ENCODE assay signal across 20 cellular contexts in genomic region chr9:3285365-3286161, GRCh38.
DNase-seq lines count a peak whose midpoint lies in the region; ATAC-seq and TF ChIP-seq lines count a peak whose summit lies in the region.
"Had no signal": no experiment of that assay in that cellular context is flagged by ENCODE, and none has a peak within 500 bp of the region (broad histone marks: within the 10 kb centered on the region; RNA-seq: fewer than 3 reads in every experiment).

No MANE protein-coding gene starts in this region.

- no peak overlapping the region for H2AK5ac ChIP-seq in IMR-90 (ENCODE audit: low read depth, low read length)

- H3K4ac ChIP-seq in IMR-90 (ENCODE audit: low read depth, low read length), result no peak overlapping the region

- H2BK120ac ChIP-seq in IMR-90 (ENCODE audit: low read depth, low read length), result no peak overlapping the region

- H3K23ac ChIP-seq in IMR-90 (ENCODE audit: low read depth, low read length), result no peak overlapping the region

- H3K4me3 Mint-ChIP-seq in activated CD4-positive, alpha-beta memory T cell treated with anti-CD3 and anti-CD28 coated beads, Interleukin-2, amount 10 ng/mL, durations not matched to agents 7 days and 5 days, result no peak overlapping the region
- H3K4me3 Mint-ChIP-seq: endodermal cell; H9; stimulated activated naive CD8-positive, alpha-beta T cell treated with anti-CD3 and anti-CD28 coated beads, Interleukin-15, Interleukin-2, amounts not matched to agents 100 ng/mL and 50 ng/mL, for 24 hours had no signal

- no peak overlapping the region for H2BK20ac ChIP-seq in IMR-90 (ENCODE audit: low read depth, low read length)

- no peak overlapping the region for H2AFZ ChIP-seq in IMR-90 (replicated peaks; ENCODE audit: low read length, poor library complexity)

- no peaks in the 10 kb centered on the region for H3K9me1 ChIP-seq in IMR-90 (ENCODE audit: insufficient read depth, low read length)

- no peak for TF ChIP-seq RAD21 in IMR-90 (IDR thresholded peaks at IDR 0.05; ENCODE audit: low read length)

- H3K79me1 ChIP-seq in IMR-90 (ENCODE audit: low read depth in 1 of 2, low read length in 2 of 2), result no peaks in the 10 kb centered on the region

- H2BK15ac ChIP-seq in IMR-90 (ENCODE audit: low read depth, low read length), result no peak overlapping the region

- no CpG with 5 or more reads among the region's 1 CpG for WGBS in IMR-90 (ENCODE audit: extremely low coverage in 2 of 2, insufficient read length in 1 of 2), 2 experiments

- peaks cover 2% of the 10 kb centered on the region for H3K9me3 Mint-ChIP-seq in activated CD4-positive, alpha-beta memory T cell treated with anti-CD3 and anti-CD28 coated beads, Interleukin-2, amount 10 ng/mL, durations not matched to agents 7 days and 5 days
- H3K9me3 Mint-ChIP-seq: endodermal cell, H9 had no signal

- peaks cover 21% of the 10 kb centered on the region for H3K36me3 Mint-ChIP-seq in activated CD4-positive, alpha-beta memory T cell treated with anti-CD3 and anti-CD28 coated beads, Interleukin-2, amount 10 ng/mL, durations not matched to agents 7 days and 5 days (ENCODE audit: low read depth)

- no peaks in the 10 kb centered on the region for H4K20me1 ChIP-seq in IMR-90 (ENCODE audit: insufficient read depth, low read length)

- dilution Hi-C loops in IMR-90 (cut with HindIII; ENCODE audit: low sequenced_read_pairs, unreplicated experiment), result no loop called here

- in situ Hi-C loops in IMR-90 (cut with MboI; ENCODE audit: low sequenced_read_pairs), result no loop called here

- no peak overlapping the region for H3K56ac ChIP-seq in IMR-90 (ENCODE audit: extremely low read depth, insufficient read depth, low read length)

- H4K91ac ChIP-seq in IMR-90 (ENCODE audit: insufficient read depth, low read depth, low read length), result no peak overlapping the region

- no peak overlapping the region for H4K8ac ChIP-seq in IMR-90 (ENCODE audit: low read depth in 2 of 2, low read length in 2 of 2)

- H3K9me3 ChIP-seq in IMR-90 (ENCODE audit: control insufficient read depth, insufficient read depth, low read length), result no peaks in the 10 kb centered on the region
- H3K9me3 ChIP-seq: tibial nerve had no signal

- POLR2A ChIA-PET in IMR-90 (lab: Charles Lee; ENCODE audit: unreplicated experiment), result no interaction called here
- POLR2A ChIA-PET in activated CD4-positive, alpha-beta memory T cell treated with anti-CD3 and anti-CD28 coated beads, Interleukin-2, amount 10 ng/mL, durations not matched to agents 7 days and 5 days (lab: Charles Lee), result no interaction called here

- H4K5ac ChIP-seq in IMR-90 (ENCODE audit: low read depth, low read length), result no peak overlapping the region

- no peak overlapping the region for H2AK9ac ChIP-seq in IMR-90 (replicated peaks; ENCODE audit: low read depth, low read length, poor library complexity)

- H3K27ac Mint-ChIP-seq in activated CD4-positive, alpha-beta memory T cell treated with anti-CD3 and anti-CD28 coated beads, Interleukin-2, amount 10 ng/mL, durations not matched to agents 7 days and 5 days, result no peak overlapping the region
- H3K27ac Mint-ChIP-seq: endodermal cell; H9; stimulated activated naive CD8-positive, alpha-beta T cell treated with anti-CD3 and anti-CD28 coated beads, Interleukin-15, Interleukin-2, amounts not matched to agents 100 ng/mL and 50 ng/mL, for 24 hours had no signal

- H2BK5ac ChIP-seq in IMR-90 (ENCODE audit: low read depth, low read length, poor library complexity, severe bottlenecking), result no peak overlapping the region

- no peaks in the 10 kb centered on the region for H3K27me3 ChIP-seq in IMR-90 (ENCODE audit: control insufficient read depth, insufficient read depth, low read length)
- H3K27me3 ChIP-seq: tibial nerve had no signal

- no peak overlapping the region for H3K9ac ChIP-seq in IMR-90 (ENCODE audit: low read depth, low read length)

- H3K4me1 Mint-ChIP-seq in activated CD4-positive, alpha-beta memory T cell treated with anti-CD3 and anti-CD28 coated beads, Interleukin-2, amount 10 ng/mL, durations not matched to agents 7 days and 5 days, result no peaks in the 10 kb centered on the region

- H3K4me2 ChIP-seq in IMR-90 (ENCODE audit: low read depth, low read length), result no peak overlapping the region

- CTCF ChIA-PET in IMR-90 (lab: Yijun Ruan, JAX), result no interaction called here
- CTCF ChIA-PET in activated CD4-positive, alpha-beta memory T cell treated with anti-CD3 and anti-CD28 coated beads, Interleukin-2, amount 10 ng/mL, durations not matched to agents 7 days and 5 days (lab: Charles Lee), result no interaction called here

- no peaks in the 10 kb centered on the region for H3K36me3 ChIP-seq in IMR-90 (ENCODE audit: control insufficient read depth, insufficient read depth, low read length)

- no peak overlapping the region for H3K27ac ChIP-seq in IMR-90 (ENCODE audit: insufficient read depth, low read length)
- H3K27ac ChIP-seq in VCaP, result peak overlapping the region; percentile 7; the same call in 1 of the 2 replicates
- H3K27ac ChIP-seq: RWPE1, tibial nerve had no signal

- H3K14ac ChIP-seq in IMR-90 (replicated peaks; ENCODE audit: low read depth, low read length), result no peak overlapping the region

- TF ChIP-seq CTCF in IMR-90 (conservative IDR thresholded peaks at IDR 0.05; ENCODE audit: low read depth, low read length) (no peak), VCaP (conservative IDR thresholded peaks at IDR 0.05) (no peak)

- no peak for TF ChIP-seq POLR2A in IMR-90 (IDR thresholded peaks at IDR 0.05; ENCODE audit: low read depth, low read length)

- ATAC-seq in IMR-90 (ENCODE audit: low read depth), result no peak
- ATAC-seq: sciatic nerve had no signal

- intact Hi-C loops in IMR-90 (cut with micrococcal nuclease), result no loop called here

- DNase-seq in AG20443 (ENCODE audit: low spot score), result peak; percentile 7
- DNase-seq in IMR-90, result peak; percentile 37
- DNase-seq in iris pigment epithelial cell (ENCODE audit: low read depth), result peak; percentile 45
- DNase-seq in SW480 (ENCODE audit: low spot score), result no peak
- no peak for DNase-seq in foreskin melanocyte
- DNase-seq in cerebellum (ENCODE audit: low spot score), result no peak
- no peak for DNase-seq in activated CD4-positive, alpha-beta memory T cell treated with anti-CD3 and anti-CD28 coated beads, Interleukin-2, amount 10 ng/mL, durations not matched to agents 7 days and 5 days
- DNase-seq: endodermal cell; H9; MV-4-11; NCI-H187 treated with DMSO at 0.1 percent for 48 hours; NCI-H510A; stimulated activated CD4-positive, alpha-beta T cell treated with anti-CD3 and anti-CD28 coated beads, Interleukin-2, amount 100 ng/mL, for 24 hours; SW 1271 had no signal

- no peaks in the 10 kb centered on the region for H3K27me3 Mint-ChIP-seq in activated CD4-positive, alpha-beta memory T cell treated with anti-CD3 and anti-CD28 coated beads, Interleukin-2, amount 10 ng/mL, durations not matched to agents 7 days and 5 days
- H3K27me3 Mint-ChIP-seq: stimulated activated naive CD8-positive, alpha-beta T cell treated with anti-CD3 and anti-CD28 coated beads, Interleukin-15, Interleukin-2, amounts not matched to agents 100 ng/mL and 50 ng/mL, for 24 hours had no signal

- H3K18ac ChIP-seq in IMR-90 (ENCODE audit: low read depth, low read length), result no peak overlapping the region

- no TSS peak for BruUV-seq in IMR-90 (replicated peaks; lab: Mats Ljungman, UMichigan)

- H3K4me1 ChIP-seq in IMR-90 (ENCODE audit: control insufficient read depth, insufficient read depth, low read length), result no peaks in the 10 kb centered on the region
- H3K4me1 ChIP-seq: tibial nerve had no signal

- H3K4me3 ChIP-seq in IMR-90 (ENCODE audit: insufficient read depth, low read depth, low read length), result no peak overlapping the region
- H3K4me3 ChIP-seq: lung, tibial nerve had no signal

TF ChIP-seq in IMR-90, 13 proteins besides CTCF, POLR2A, EP300 and RAD21:
- TF ChIP-seq MAFK (IDR thresholded peaks at IDR 0.05; ENCODE audit: low read depth, low read length) (no peak), MAZ (IDR thresholded peaks at IDR 0.05; ENCODE audit: borderline replicate concordance, low read depth, low read length) (no peak), SMC3 (IDR thresholded peaks at IDR 0.05; ENCODE audit: low read depth, low read length) (no peak), NFE2L2 (IDR thresholded peaks at IDR 0.05; ENCODE audit: low read depth, low read length) (no peak), RFX5 (IDR thresholded peaks at IDR 0.05; ENCODE audit: low read depth, low read length) (no peak), FOS (IDR thresholded peaks at IDR 0.05; ENCODE audit: low read depth, low read length) (no peak), BHLHE40 (IDR thresholded peaks at IDR 0.05; ENCODE audit: low read depth, low read length) (no peak), RCOR1 (IDR thresholded peaks at IDR 0.05; ENCODE audit: insufficient replicate concordance, low read length) (no peak), CHD1 (IDR thresholded peaks at IDR 0.05; ENCODE audit: low read depth, low read length) (no peak), CEBPB (IDR thresholded peaks at IDR 0.05; ENCODE audit: low read depth, low read length) (no peak), MXI1 (IDR thresholded peaks at IDR 0.05; ENCODE audit: borderline replicate concordance, low read depth, low read length) (no peak)
- TF ChIP-seq, protein P1, sequence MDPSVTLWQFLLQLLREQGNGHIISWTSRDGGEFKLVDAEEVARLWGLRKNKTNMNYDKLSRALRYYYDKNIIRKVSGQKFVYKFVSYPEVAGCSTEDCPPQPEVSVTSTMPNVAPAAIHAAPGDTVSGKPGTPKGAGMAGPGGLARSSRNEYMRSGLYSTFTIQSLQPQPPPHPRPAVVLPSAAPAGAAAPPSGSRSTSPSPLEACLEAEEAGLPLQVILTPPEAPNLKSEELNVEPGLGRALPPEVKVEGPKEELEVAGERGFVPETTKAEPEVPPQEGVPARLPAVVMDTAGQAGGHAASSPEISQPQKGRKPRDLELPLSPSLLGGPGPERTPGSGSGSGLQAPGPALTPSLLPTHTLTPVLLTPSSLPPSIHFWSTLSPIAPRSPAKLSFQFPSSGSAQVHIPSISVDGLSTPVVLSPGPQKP (IDR thresholded peaks at IDR 0.05; ENCODE audit: borderline replicate concordance, low read depth, low read length), result no peak
- TF ChIP-seq, protein P2, sequence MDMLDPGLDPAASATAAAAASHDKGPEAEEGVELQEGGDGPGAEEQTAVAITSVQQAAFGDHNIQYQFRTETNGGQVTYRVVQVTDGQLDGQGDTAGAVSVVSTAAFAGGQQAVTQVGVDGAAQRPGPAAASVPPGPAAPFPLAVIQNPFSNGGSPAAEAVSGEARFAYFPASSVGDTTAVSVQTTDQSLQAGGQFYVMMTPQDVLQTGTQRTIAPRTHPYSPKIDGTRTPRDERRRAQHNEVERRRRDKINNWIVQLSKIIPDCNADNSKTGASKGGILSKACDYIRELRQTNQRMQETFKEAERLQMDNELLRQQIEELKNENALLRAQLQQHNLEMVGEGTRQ (IDR thresholded peaks at IDR 0.05; ENCODE audit: low read depth, low read length), result no peak

Comparison
In these comparisons a context has a peak if more than half of its experiments do, and no peak if none do; other contexts are left out.
1. DNase-seq: peak in AG20443 (single experiment), IMR-90 (single experiment) and iris pigment epithelial cell (single experiment); none in SW480 (single experiment), foreskin melanocyte (single experiment), cerebellum (single experiment) and activated CD4-positive, alpha-beta memory T cell treated with anti-CD3 and anti-CD28 coated beads, Interleukin-2, amount 10 ng/mL, durations not matched to agents 7 days and 5 days (single experiment).